In the genomic region with DNA sequence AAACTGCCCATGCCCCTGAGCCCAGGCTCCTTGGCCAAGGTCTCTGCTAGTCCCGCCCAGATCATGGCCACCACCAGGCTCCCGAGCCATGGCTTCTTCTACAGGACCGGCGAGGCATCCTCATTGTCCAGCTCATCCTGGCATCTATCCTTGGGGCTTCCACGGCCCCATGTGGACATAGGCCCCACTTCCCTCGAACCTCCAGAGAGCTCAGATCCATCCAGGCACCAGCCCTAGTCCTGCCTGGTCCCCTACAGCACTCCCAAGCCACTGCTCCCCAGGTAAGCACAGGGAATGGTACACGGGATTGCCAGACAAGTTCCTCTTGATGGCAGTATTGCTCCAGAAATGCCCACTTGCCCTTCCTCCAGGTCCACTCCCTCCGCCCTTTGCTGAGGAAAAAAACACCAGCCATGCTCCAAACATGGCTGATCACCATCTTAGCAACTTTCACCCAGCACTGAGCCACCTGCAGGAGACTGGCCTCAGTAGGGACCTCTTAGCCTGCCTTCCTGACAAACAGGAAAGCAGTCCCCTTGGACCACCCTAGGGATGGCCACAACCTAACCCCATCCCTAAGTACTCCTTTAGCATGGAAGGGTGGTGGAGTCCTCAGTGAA, we compare ENCODE assay signal across 8 cellular contexts.
A peak's percentile ranks its signal among the peaks of the same experiment; 100 is the strongest.
DNase-seq lines count a peak whose midpoint lies in the region; ATAC-seq, FAIRE-seq and TF ChIP-seq lines count a peak whose summit lies in the region.

No MANE protein-coding gene starts in this region.

- peak; percentile 86 for ATAC-seq in GM18517 (IDR thresholded peaks at IDR 0.05; ENCODE audit: unreplicated experiment)
- ATAC-seq in HG03108 (IDR thresholded peaks at IDR 0.05; ENCODE audit: unreplicated experiment): peak; percentile 57

- no peak overlapping the region for H3K27ac ChIP-seq in 22Rv1

- no peak overlapping the region for H3K4me3 Mint-ChIP-seq in type B pancreatic cell

- no peak overlapping the region for H3K4me3 ChIP-seq in fibroblast of the aortic adventitia (ENCODE audit: low read depth, low read length)

- no peaks in the 10 kb centered on the region for H3K27me3 Mint-ChIP-seq in type B pancreatic cell

- no peaks in the 10 kb centered on the region for H3K9me3 Mint-ChIP-seq in type B pancreatic cell

- peaks cover 21% of the 10 kb centered on the region for H3K36me3 Mint-ChIP-seq in type B pancreatic cell

- H3K4me1 Mint-ChIP-seq in type B pancreatic cell (ENCODE audit: unreplicated experiment): no peaks in the 10 kb centered on the region

- no peak overlapping the region for H3K27ac Mint-ChIP-seq in type B pancreatic cell

- DNase-seq in NOMO-1 treated with DMSO at 0.1 percent for 48 hours (lab: John Stamatoyannopoulos, UW; ENCODE audit: unreplicated experiment) (peak; percentile 69), fibroblast of the aortic adventitia (ENCODE audit: low read depth) (peak; percentile 72), type B pancreatic cell (ENCODE audit: extremely low spot score, unreplicated experiment) (peak; percentile 58), D721Med (ENCODE audit: insufficient read length, low spot score) (no peak)
- no peak for DNase-seq in stimulated activated CD4-positive, alpha-beta T cell treated with anti-CD3 and anti-CD28 coated beads, Interleukin-15, amount 100 ng/mL, for 24 hours

- no peak for FAIRE-seq in D721Med (lab: Jason Lieb, UNC)

- TF ChIP-seq CTCF in 22Rv1 (IDR thresholded peaks at IDR 0.05) (peak; percentile 22), fibroblast of the aortic adventitia (IDR thresholded peaks at IDR 0.05; ENCODE audit: insufficient read depth, low read length) (peak; percentile 20), type B pancreatic cell (conservative IDR thresholded peaks at IDR 0.05) (no peak), D721Med (IDR thresholded peaks at IDR 0.05; ENCODE audit: insufficient read depth, missing control alignments) (no peak)

Comparison
In these comparisons a context has a peak if more than half of its experiments do, and no peak if none do; other contexts are left out.
1. CTCF ChIP-seq: peak in 22Rv1 (single experiment) and fibroblast of the aortic adventitia (single experiment); none in type B pancreatic cell (single experiment) and D721Med (single experiment).
2. DNase-seq: peak in NOMO-1 treated with DMSO at 0.1 percent for 48 hours (single experiment), fibroblast of the aortic adventitia (single experiment) and type B pancreatic cell (single experiment); none in stimulated activated CD4-positive, alpha-beta T cell treated with anti-CD3 and anti-CD28 coated beads, Interleukin-15, amount 100 ng/mL, for 24 hours (single experiment) and D721Med (single experiment).